9 cellular contexts compared by ENCODE assay signal in genomic region chr9:127954831-127955293, GRCh38. TPM values are rescaled to one million over a fixed set of nuclear protein-coding genes. Genes with fewer than 3 reads are reported as not detected.
DNase-seq lines count a peak whose midpoint lies in the region; ATAC-seq and TF ChIP-seq lines count a peak whose summit lies in the region.
"Had no signal": no experiment of that assay in that cellular context is flagged by ENCODE, and none has a peak within 500 bp of the region (broad histone marks: within the 10 kb centered on the region; RNA-seq: fewer than 3 reads in every experiment).

No MANE protein-coding gene starts in this region.

- ATAC-seq in CD8-positive, alpha-beta T cell, result no peak
- ATAC-seq in GM18868 (IDR thresholded peaks at IDR 0.05; ENCODE audit: unreplicated experiment) (no peak), HG02884 (IDR thresholded peaks at IDR 0.05; ENCODE audit: unreplicated experiment) (no peak)

- peaks cover 97% of the 10 kb centered on the region for H3K4me1 ChIP-seq in CD8-positive, alpha-beta T cell (ENCODE audit: insufficient read depth, low read length)
- H3K4me1 ChIP-seq in SK-N-SH (ENCODE audit: control insufficient read depth in 1 of 2, insufficient read depth in 2 of 2, low read depth in 1 of 2, low read length in 1 of 2), result peaks cover 0 to 46% of the 10 kb centered on the region in 2 experiments; a peak in 2 of 4 replicates
- peaks cover 0 to 38% of the 10 kb centered on the region in 2 donors for H3K4me1 ChIP-seq in esophagus (ENCODE audit: control insufficient read depth in 2 of 2, insufficient read depth in 2 of 2, low read length in 1 of 2)
- H3K4me1 ChIP-seq in prostate gland (replicated peaks), result peaks cover 16% of the 10 kb centered on the region

- TF ChIP-seq POLR2A in prostate gland (IDR thresholded peaks at IDR 0.05), result no peak

- 77% methylated on average over 9 of the region's 13 CpGs for WGBS in SK-N-SH (ENCODE audit: low lambda C conversion rate)
- WGBS in esophagus, 2 donors, result 35 to 37% methylated on average over 13 of the region's 13 CpGs
- WGBS in prostate gland, result 12% methylated on average over 12 of the region's 13 CpGs

- no peak for DNase-seq in CD8-positive, alpha-beta T cell
- DNase-seq in SK-N-SH, result peak; percentile 56
- no peak for DNase-seq in prostate gland (ENCODE audit: low spot score)
- DNase-seq in MG63, result no peak
- no peak for DNase-seq in ecto neural progenitor cell (ENCODE audit: low spot score)

- peak overlapping the region; percentile 3 for H3K27ac ChIP-seq in CD8-positive, alpha-beta T cell (ENCODE audit: low read depth, low read length)
- H3K27ac ChIP-seq in SK-N-SH (ENCODE audit: low read depth in 2 of 2, low read length in 1 of 2), result peak overlapping the region in 1 of 2 experiments; percentile 54; a peak in 1 of 4 replicates
- H3K27ac ChIP-seq in esophagus (ENCODE audit: low read depth in 2 of 2, low read length in 1 of 2), result peak overlapping the region; percentile 80 to 98
- H3K27ac ChIP-seq in prostate gland, result peak overlapping the region; percentile 76

- TF ChIP-seq CTCF in CD8-positive, alpha-beta T cell (IDR thresholded peaks at IDR 0.05), result no peak
- TF ChIP-seq CTCF in SK-N-SH (IDR thresholded peaks at IDR 0.05) (no peak), prostate gland (IDR thresholded peaks at IDR 0.05) (no peak)

- H3K4me3 Mint-ChIP-seq in CD8-positive, alpha-beta T cell, result peak overlapping the region; percentile 68
- H3K4me3 Mint-ChIP-seq: activated CD8-positive, alpha-beta memory T cell treated with anti-CD3 and anti-CD28 coated beads, Interleukin-2, amount 10 ng/mL, durations not matched to agents 7 days and 5 days had no signal

- peaks cover 71% of the 10 kb centered on the region for H3K79me2 ChIP-seq in SK-N-SH (ENCODE audit: insufficient read depth)

- peaks cover 85% of the 10 kb centered on the region for H3K4me1 Mint-ChIP-seq in CD8-positive, alpha-beta T cell (ENCODE audit: low read depth)

- intact Hi-C loops in CD8-positive, alpha-beta T cell (cut with DNase I, micrococcal nuclease), result loop anchor here (1.0 to 2.0 kb wide), 6 partner anchors 15 to 162 kb away; no protein-coding TSS in a partner anchor
- intact Hi-C loops in prostate gland (cut with DNase I), result no loop called here

- H3K9me3 Mint-ChIP-seq in CD8-positive, alpha-beta T cell, result no peaks in the 10 kb centered on the region

- H2AFZ ChIP-seq in SK-N-SH (ENCODE audit: low read depth), result no peak overlapping the region

- H3K4me3 ChIP-seq in CD8-positive, alpha-beta T cell (ENCODE audit: low read depth, low read length), result peak overlapping the region; percentile 21
- H3K4me3 ChIP-seq in SK-N-SH (ENCODE audit: low read depth in 2 of 2, low read length in 1 of 2) (no peak overlapping the region), esophagus (ENCODE audit: low read depth in 1 of 2, low read length in 2 of 2) (no peak overlapping the region), prostate gland (no peak overlapping the region), MG63 (no peak overlapping the region)

- H3K36me3 Mint-ChIP-seq in CD8-positive, alpha-beta T cell, result peaks cover 60% of the 10 kb centered on the region

- no peak for TF ChIP-seq EP300 in SK-N-SH (IDR thresholded peaks at IDR 0.05; ENCODE audit: borderline replicate concordance in 1 of 2, low read depth in 1 of 2, low read length in 1 of 2)

- no peaks in the 10 kb centered on the region for H3K9me2 ChIP-seq in SK-N-SH

- POLR2A ChIA-PET in CD8-positive, alpha-beta T cell (lab: Charles Lee), result interaction anchor here (0.9 to 13.3 kb wide), 10 partner anchors 9 to 80 kb away, joined by 3 to 220 read pairs (median 8); partner anchors contain the start of gene EEIG1
- POLR2A ChIA-PET in SK-N-SH (lab: Yijun Ruan, JAX), result interaction anchor here (0.8 kb wide), 1 partner anchor 26 kb away, joined by 4 read pairs; the partner anchor contains the start of gene EEIG1

- peaks cover 17% of the 10 kb centered on the region for H3K36me3 ChIP-seq in CD8-positive, alpha-beta T cell (ENCODE audit: insufficient read depth, low read length)
- H3K36me3 ChIP-seq in SK-N-SH (replicated peaks in 1 of 2; ENCODE audit: control insufficient read depth in 1 of 2, insufficient read depth in 2 of 2, low read length in 1 of 2) (peaks cover 0 to 3% of the 10 kb centered on the region in 2 experiments), esophagus (ENCODE audit: control insufficient read depth in 2 of 2, insufficient read depth in 2 of 2, low read length in 1 of 2) (peaks cover 0 to 8% of the 10 kb centered on the region in 2 donors), prostate gland (no peaks in the 10 kb centered on the region), MG63 (peaks cover 6% of the 10 kb centered on the region; the same call in 1 of the 2 replicates)

- peaks cover 51% of the 10 kb centered on the region for H4K20me1 ChIP-seq in SK-N-SH (ENCODE audit: insufficient read depth)

- TF ChIP-seq RAD21 in SK-N-SH (IDR thresholded peaks at IDR 0.05; ENCODE audit: low read length), result no peak

- H3K27me3 ChIP-seq in CD8-positive, alpha-beta T cell (ENCODE audit: insufficient read depth, low read length), result no peaks in the 10 kb centered on the region
- no peaks in the 10 kb centered on the region for H3K27me3 ChIP-seq in SK-N-SH (ENCODE audit: insufficient read depth)
- no peaks in the 10 kb centered on the region for H3K27me3 ChIP-seq in esophagus (ENCODE audit: control insufficient read depth in 1 of 2, insufficient read depth in 2 of 2, low read length in 2 of 2)
- H3K27me3 ChIP-seq in prostate gland (replicated peaks; ENCODE audit: insufficient read depth), result no peaks in the 10 kb centered on the region
- H3K27me3 ChIP-seq in MG63, result no peaks in the 10 kb centered on the region

- peak overlapping the region; percentile 91 for H3K27ac Mint-ChIP-seq in CD8-positive, alpha-beta T cell

- no peaks in the 10 kb centered on the region for H3K27me3 Mint-ChIP-seq in CD8-positive, alpha-beta T cell (ENCODE audit: low read depth)
- H3K27me3 Mint-ChIP-seq: activated CD8-positive, alpha-beta memory T cell treated with anti-CD3 and anti-CD28 coated beads, Interleukin-2, amount 10 ng/mL, durations not matched to agents 7 days and 5 days had no signal

- H3F3A ChIP-seq in SK-N-SH (replicated peaks; ENCODE audit: insufficient read depth), result peaks cover 5% of the 10 kb centered on the region

- no peaks in the 10 kb centered on the region for H3K9me3 ChIP-seq in CD8-positive, alpha-beta T cell (ENCODE audit: low read length)
- H3K9me3 ChIP-seq in SK-N-SH, result no peaks in the 10 kb centered on the region
- no peaks in the 10 kb centered on the region for H3K9me3 ChIP-seq in esophagus (ENCODE audit: control insufficient read depth in 2 of 2, insufficient read depth in 1 of 2, low read depth in 1 of 2, low read length in 1 of 2)
- H3K9me3 ChIP-seq in prostate gland, result no peaks in the 10 kb centered on the region
- H3K9me3 ChIP-seq in MG63, result no peaks in the 10 kb centered on the region

- no peak overlapping the region for H3K4me2 ChIP-seq in SK-N-SH

- H3K9ac ChIP-seq in SK-N-SH, result no peak overlapping the region

- CTCF ChIA-PET in CD8-positive, alpha-beta T cell (lab: Charles Lee), result interaction anchor here (0.6 to 34.6 kb wide), 20 partner anchors 7 to 220 kb away, joined by 3 to 678 read pairs (median 4); partner anchors contain the start of genes DPM2, EEIG1, NAIF1 and TOR2A
- CTCF ChIA-PET in SK-N-SH (lab: Yijun Ruan, JAX), result interaction anchor here (0.6 to 9.9 kb wide), 21 partner anchors 8 to 163 kb away, joined by 3 to 125 read pairs (median 4); partner anchors contain the start of gene EEIG1

TF ChIP-seq in SK-N-SH, 30 proteins besides CTCF, POLR2A, EP300 and RAD21 (continues in another document):
- TF ChIP-seq SIN3A (IDR thresholded peaks at IDR 0.05; ENCODE audit: borderline replicate concordance, low read depth, low read length) (no peak), FOXM1 (IDR thresholded peaks at IDR 0.05; ENCODE audit: low read depth) (no peak), FOXJ3 (CRISPR knock-in tag; IDR thresholded peaks at IDR 0.05) (no peak), YY1 (IDR thresholded peaks at IDR 0.05; ENCODE audit: low read depth) (no peak), NFIC (IDR thresholded peaks at IDR 0.05; ENCODE audit: borderline replicate concordance) (no peak)

RNA-seq across cellular contexts. Expression of gene DPM2, which starts 17.2 kb away (rescaled TPM):
- total RNA-seq in CD8-positive, alpha-beta T cell, result 10 to 100 TPM; 40.2 to 42.7 TPM
- polyA plus RNA-seq in SK-N-SH (2012; rRNA removed), result 106 and 117 TPM in 2 replicates
- 54.1 and 69.2 TPM in 2 replicates for polyA plus RNA-seq in SK-N-SH (2012; cell fraction: cytosol; rRNA removed)
- 90.7 and 100 TPM in 2 replicates for polyA plus RNA-seq in SK-N-SH (2012; cell fraction: nucleus; rRNA removed)
- polyA plus RNA-seq in esophagus, result 10 to 100 TPM; 25.2 to 28.2 TPM
- 10 to 100 TPM; 28.1 to 28.2 TPM for total RNA-seq in prostate gland
- total RNA-seq in MG63 (2014; rRNA removed; shearing (Covaris generic); ENCODE audit: low replicate concordance), result 23.3 and 38.9 TPM in 2 replicates

RNA-seq across cellular contexts. Expression of gene PIP5KL1, which starts 24.3 kb away (rescaled TPM):
- total RNA-seq in CD8-positive, alpha-beta T cell, result 1 to 10 TPM; 5.1 to 7.4 TPM
- polyA plus RNA-seq in SK-N-SH (2012; rRNA removed), result 4.0 and 6.1 TPM in 2 replicates
- 1.7 and 2.5 TPM in 2 replicates for polyA plus RNA-seq in SK-N-SH (2012; cell fraction: cytosol; rRNA removed)
- polyA plus RNA-seq in SK-N-SH (2012; cell fraction: nucleus; rRNA removed), result 40.1 and 41.3 TPM in 2 replicates
- polyA plus RNA-seq in esophagus, result 1 to 10 TPM; 2.7 to 4.8 TPM
- total RNA-seq in prostate gland, result 10 to 100 TPM in 1 of 2 donors, 1 to 10 TPM in 1; 3.1 to 16.5 TPM
- 0.13 TPM in 1 of 2 replicates, not detected in the other for total RNA-seq in MG63 (2014; rRNA removed; shearing (Covaris generic); ENCODE audit: low replicate concordance)

RNA-seq across cellular contexts. Expression of gene EEIG1, which starts 25.9 kb away (rescaled TPM):
- total RNA-seq in CD8-positive, alpha-beta T cell, result 100 to 1,000 TPM; 359 to 378 TPM
- 17.9 and 26.2 TPM in 2 replicates for polyA plus RNA-seq in SK-N-SH (2012; rRNA removed)
- 15.9 and 18.6 TPM in 2 replicates for polyA plus RNA-seq in SK-N-SH (2012; cell fraction: cytosol; rRNA removed)
- polyA plus RNA-seq in SK-N-SH (2012; cell fraction: nucleus; rRNA removed), result 32.9 and 55.0 TPM in 2 replicates
- polyA plus RNA-seq in esophagus, result 10 to 100 TPM; 34.3 to 53.1 TPM
- total RNA-seq in prostate gland, result 10 to 100 TPM; 23.4 to 84.6 TPM
- total RNA-seq in MG63 (2014; rRNA removed; shearing (Covaris generic); ENCODE audit: low replicate concordance), result 10.3 and 11.8 TPM in 2 replicates

RNA-seq across cellular contexts. Expression of gene ST6GALNAC4, which starts 38.0 kb away (rescaled TPM):
- 10 to 100 TPM; 40.0 to 47.6 TPM for total RNA-seq in CD8-positive, alpha-beta T cell
- 28.4 and 30.2 TPM in 2 replicates for polyA plus RNA-seq in SK-N-SH (2012; rRNA removed)
- polyA plus RNA-seq in SK-N-SH (2012; cell fraction: cytosol; rRNA removed), result 11.0 and 21.1 TPM in 2 replicates
- polyA plus RNA-seq in SK-N-SH (2012; cell fraction: nucleus; rRNA removed), result 29.1 and 30.8 TPM in 2 replicates
- polyA plus RNA-seq in esophagus, result 10 to 100 TPM in 1 of 2 donors, 1 to 10 TPM in 1; 4.6 to 15.3 TPM
- 10 to 100 TPM; 21.8 to 47.0 TPM for total RNA-seq in prostate gland
- 4.7 and 26.9 TPM in 2 replicates for total RNA-seq in MG63 (2014; rRNA removed; shearing (Covaris generic); ENCODE audit: low replicate concordance)

RNA-seq across cellular contexts. Expression of gene ST6GALNAC6, which starts 55.5 kb away (rescaled TPM):
- total RNA-seq in CD8-positive, alpha-beta T cell, result 10 to 100 TPM; 49.8 to 56.1 TPM
- polyA plus RNA-seq in SK-N-SH (2012; rRNA removed), result 34.8 and 47.5 TPM in 2 replicates
- 15.2 and 27.6 TPM in 2 replicates for polyA plus RNA-seq in SK-N-SH (2012; cell fraction: cytosol; rRNA removed)
- polyA plus RNA-seq in SK-N-SH (2012; cell fraction: nucleus; rRNA removed), result 38.6 and 69.7 TPM in 2 replicates
- 10 to 100 TPM; 21.8 to 23.6 TPM for polyA plus RNA-seq in esophagus
- total RNA-seq in prostate gland, result 10 to 100 TPM; 46.4 to 95.1 TPM
- total RNA-seq in MG63 (2014; rRNA removed; shearing (Covaris generic); ENCODE audit: low replicate concordance), result 40.5 and 47.3 TPM in 2 replicates

Comparison
In these comparisons a context has a peak if more than half of its experiments do, and no peak if none do; other contexts are left out.
1. RNA of gene EEIG1, which starts 25.9 kb away (total RNA-seq): 359 to 378 TPM in CD8-positive, alpha-beta T cell; 23.4 to 84.6 TPM in prostate gland and 10.3 to 11.8 TPM in MG63; every median in the first group is over 4 times any median in the second.